ENCODE assay signal across 8 cellular contexts in the genomic region with DNA sequence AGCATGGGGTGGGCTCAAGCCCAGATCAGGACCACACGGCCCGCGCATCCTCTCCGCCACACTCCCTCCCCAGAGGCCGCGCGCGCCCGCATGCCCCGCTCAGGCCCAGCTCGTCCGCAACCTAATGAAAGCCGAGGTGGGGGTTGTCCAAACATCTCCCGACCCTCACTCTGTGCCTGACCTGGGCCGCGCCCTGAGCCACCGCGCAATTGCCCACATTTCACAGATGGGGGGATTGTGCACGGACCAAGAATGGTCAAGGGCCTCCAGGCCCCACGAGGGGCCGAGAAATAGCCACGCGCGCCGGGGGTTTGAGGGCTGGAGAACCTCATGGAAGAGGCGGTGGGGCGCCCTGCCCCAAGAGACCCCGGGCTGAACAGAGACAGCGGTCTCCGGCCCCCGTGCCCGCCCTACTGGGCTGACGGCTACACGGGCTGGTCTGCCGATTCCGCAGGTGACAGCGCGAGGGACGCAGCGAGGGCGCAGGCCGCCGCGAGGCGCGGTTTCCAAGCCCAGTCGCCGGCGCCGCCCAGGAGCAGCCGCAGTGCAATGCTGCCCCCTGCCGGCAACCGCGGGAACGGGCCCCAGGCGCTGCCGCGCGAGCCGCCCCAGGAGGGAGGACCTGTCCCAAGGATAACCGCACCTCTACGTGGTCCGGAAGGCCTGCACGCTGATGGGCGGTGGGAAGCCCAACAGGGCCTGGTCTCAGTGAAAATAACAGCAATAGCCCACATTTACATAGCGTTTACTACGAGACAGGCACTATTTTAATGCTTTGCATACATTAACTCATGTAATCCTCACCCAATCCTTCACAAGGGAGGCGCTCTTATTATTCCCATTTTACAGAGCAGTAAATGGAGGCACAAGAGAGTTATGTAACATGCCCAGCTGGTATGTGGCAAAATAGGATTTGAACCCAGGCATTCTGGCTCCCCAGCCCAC. TPM values are rescaled to one million over a fixed set of nuclear protein-coding genes. Genes with fewer than 3 reads are reported as not detected.
DNase-seq lines count a peak whose midpoint lies in the region; ATAC-seq and TF ChIP-seq lines count a peak whose summit lies in the region.

No MANE protein-coding gene starts in this region.

- H3F3A ChIP-seq in PC-9 (ENCODE audit: insufficient read depth, low read depth), result no peaks in the 10 kb centered on the region

- peaks cover 7% of the 10 kb centered on the region; the same call in 1 of the 2 replicates for H3K27me3 ChIP-seq in PC-9 (ENCODE audit: insufficient read depth, low read depth)
- no peaks in the 10 kb centered on the region for H3K27me3 ChIP-seq in thyroid gland

- H3K4me3 ChIP-seq in PC-9 (no peak overlapping the region), fibroblast of the aortic adventitia (ENCODE audit: low read depth, low read length) (peak overlapping the region; percentile 44), thyroid gland (replicated peaks in 1 of 3) (no peak overlapping the region)

- no peak overlapping the region for H3K27ac ChIP-seq in PC-9
- H3K27ac ChIP-seq in thyroid gland, result no peak overlapping the region

- ATAC-seq in GM19372 (IDR thresholded peaks at IDR 0.05; ENCODE audit: low read depth, unreplicated experiment) (peak; percentile 93), HG03439 (IDR thresholded peaks at IDR 0.05; ENCODE audit: unreplicated experiment) (peak; percentile 95)

- TF ChIP-seq CTCF in PC-9 (conservative IDR thresholded peaks at IDR 0.05) (peak; percentile 79), fibroblast of the aortic adventitia (IDR thresholded peaks at IDR 0.05; ENCODE audit: insufficient read depth, low read length) (peak; percentile 74), thyroid gland (IDR thresholded peaks at IDR 0.05) (peak; percentile 58 to 99 (median 99))

- no peak for TF ChIP-seq POLR2A in thyroid gland (IDR thresholded peaks at IDR 0.05)

- no TSS peak for BruUV-seq in PC-9 (replicated peaks; lab: Mats Ljungman, UMichigan)

- DNase-seq in COR-L47 (lab: John Stamatoyannopoulos, UW) (peak; percentile 49), PC-9 (peak in 1 of 2 experiments; percentile 78), activated T-helper 1 cell treated with Interleukin-2 at 50 U/mL for 16 hours (ENCODE audit: low read depth) (peak; percentile 73), fibroblast of the aortic adventitia (ENCODE audit: low read depth) (peak; percentile 43), nucleus accumbens (lab: John Stamatoyannopoulos, UW) (peak in 43 of 56 donors; percentile 31 to 84 (median 63)), thyroid gland (peak; percentile 74 to 79)

- no peaks in the 10 kb centered on the region for H3K9me2 ChIP-seq in PC-9 (ENCODE audit: insufficient read depth)

- 0 out of 2 replicates have a peak overlapping the region, but pooled peaks have one; percentile 44 for H3K4me2 ChIP-seq in PC-9

- H3K79me2 ChIP-seq in PC-9 (ENCODE audit: low read depth), result no peaks in the 10 kb centered on the region

- WGBS in thyroid gland, 2 donors, result 26 to 47% methylated on average over 25 to 46 of the region's 68 CpGs

- H2AFZ ChIP-seq in PC-9, result no peak overlapping the region

- CTCF ChIA-PET in PC-9 (lab: Charles Lee), result no interaction called here

- H3K9me3 ChIP-seq in PC-9 (ENCODE audit: insufficient read depth, low read depth) (no peaks in the 10 kb centered on the region), thyroid gland (no peaks in the 10 kb centered on the region)

- no peaks in the 10 kb centered on the region for H3K4me1 ChIP-seq in PC-9 (replicated peaks; ENCODE audit: insufficient read depth)
- peaks cover 4% of the 10 kb centered on the region in 2 donors for H3K4me1 ChIP-seq in thyroid gland

- POLR2A ChIA-PET in PC-9 (lab: Charles Lee; ENCODE audit: unreplicated experiment), result no interaction called here

- no peaks in the 10 kb centered on the region for H4K20me1 ChIP-seq in PC-9 (ENCODE audit: insufficient read depth)

- H3K36me3 ChIP-seq in PC-9 (ENCODE audit: low read depth), result no peaks in the 10 kb centered on the region
- H3K36me3 ChIP-seq in thyroid gland, result no peaks in the 10 kb centered on the region

- intact Hi-C loops in PC-9 (cut with micrococcal nuclease; ENCODE audit: unreplicated experiment), result loop anchor here (1.0 to 5.0 kb wide), 2 partner anchors 115 to 275 kb away; no protein-coding TSS in a partner anchor
- intact Hi-C loops in thyroid gland (cut with DNase I), result loop anchor here (10.0 kb wide), 3 partner anchors 272 to 1592 kb away; no protein-coding TSS in a partner anchor

RNA-seq across cellular contexts. Expression of gene GRID1, which starts 10.5 kb away (rescaled TPM):
- not detected in 2 replicates for total RNA-seq in PC-9 (2021)
- not detected in 2 replicates for total RNA-seq in fibroblast of the aortic adventitia (ENCODE audit: low replicate concordance)
- 10 to 100 TPM; 17.2 to 28.1 (median 23.6) TPM for total RNA-seq in thyroid gland

Comparison
In these comparisons a context has a peak if more than half of its experiments do, and no peak if none do; other contexts are left out.
1. RNA of gene GRID1, which starts 10.5 kb away (total RNA-seq): 17.2 to 28.1 TPM in thyroid gland; not detected in PC-9 and not detected in fibroblast of the aortic adventitia; every median in the first group is over 10 times any median in the second.
2. Peak in every context shown above with its lines, with median percentiles within 50 percentile points of each other: CTCF ChIP-seq.